16 cellular contexts compared by ENCODE assay signal in the genomic region with DNA sequence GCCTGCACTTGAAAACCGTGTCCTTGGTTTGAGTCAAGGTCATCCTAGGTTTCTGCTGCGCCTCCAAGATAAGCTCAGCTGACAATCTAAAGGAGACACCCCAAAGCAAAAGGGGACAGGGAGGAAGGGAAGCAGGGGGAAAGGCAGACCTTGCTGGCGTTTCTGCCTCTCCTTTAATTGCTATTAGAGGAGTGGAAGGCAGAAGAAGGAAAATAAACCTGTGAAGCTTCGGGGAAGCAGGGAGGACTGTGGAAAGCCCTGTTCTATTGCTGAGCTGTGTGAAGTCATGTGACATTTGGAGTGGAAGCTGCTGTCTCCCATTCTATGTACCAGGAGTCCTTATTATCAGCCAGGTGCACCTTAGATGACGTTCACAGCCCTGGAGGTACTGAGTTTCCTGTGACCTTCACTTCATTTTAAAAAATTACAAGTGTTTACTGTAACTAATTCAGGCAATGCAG. TPM values are rescaled to one million over a fixed set of nuclear protein-coding genes. Genes with fewer than 3 reads are reported as not detected.
DNase-seq lines count a peak whose midpoint lies in the region; TF ChIP-seq lines count a peak whose summit lies in the region.
"Had no signal": no experiment of that assay in that cellular context is flagged by ENCODE, and none has a peak within 500 bp of the region (broad histone marks: within the 10 kb centered on the region; RNA-seq: fewer than 3 reads in every experiment).

No MANE protein-coding gene starts in this region.

- H3K4me3 Mint-ChIP-seq in endodermal cell, result no peak overlapping the region
- H3K4me3 Mint-ChIP-seq: activated CD8-positive, alpha-beta memory T cell treated with anti-CD3 and anti-CD28 coated beads, Interleukin-2, amount 10 ng/mL, durations not matched to agents 7 days and 5 days had no signal

- peak overlapping the region; percentile 39 for H3K27ac Mint-ChIP-seq in endodermal cell
- H3K27ac Mint-ChIP-seq: activated CD8-positive, alpha-beta memory T cell treated with anti-CD3 and anti-CD28 coated beads, Interleukin-2, amount 10 ng/mL, durations not matched to agents 7 days and 5 days had no signal

- WGBS in endodermal cell (ENCODE audit: insufficient coverage in 1 of 2, insufficient read length in 1 of 2), 2 experiments, result 76 to 84% methylated on average over 2 to 5 of the region's 5 CpGs

- H3K9ac ChIP-seq in endodermal cell (ENCODE audit: extremely low read depth, low read length, poor library complexity, severe bottlenecking), result no peak overlapping the region

- no peaks in the 10 kb centered on the region for H3K27me3 Mint-ChIP-seq in endodermal cell (ENCODE audit: insufficient read depth)
- H3K27me3 Mint-ChIP-seq: activated CD8-positive, alpha-beta memory T cell treated with anti-CD3 and anti-CD28 coated beads, Interleukin-2, amount 10 ng/mL, durations not matched to agents 7 days and 5 days had no signal

- H3K4me1 ChIP-seq in endodermal cell (ENCODE audit: control insufficient read depth, insufficient read depth, low read length), result peaks cover 14% of the 10 kb centered on the region
- H3K4me1 ChIP-seq: prostate gland had no signal

- no peaks in the 10 kb centered on the region for H3K27me3 ChIP-seq in endodermal cell (ENCODE audit: control insufficient read depth, insufficient read depth, low read length, poor library complexity, severe bottlenecking)
- H3K27me3 ChIP-seq: left lung had no signal

- H3K36me3 ChIP-seq in endodermal cell (ENCODE audit: control insufficient read depth, insufficient read depth, low read length), result peaks cover 1% of the 10 kb centered on the region
- H3K36me3 ChIP-seq: left lung, prostate gland had no signal

- DNase-seq in NCI-H748 (lab: John Stamatoyannopoulos, UW; ENCODE audit: unreplicated experiment) (peak; percentile 4), NCI-H748 treated with DMSO at 0.1 percent for 48 hours (lab: John Stamatoyannopoulos, UW) (no peak), NCI-H345 treated with DMSO at 0.1 percent for 48 hours (lab: John Stamatoyannopoulos, UW; ENCODE audit: unreplicated experiment) (peak; percentile 16), endodermal cell (no peak), superior temporal gyrus (ENCODE audit: extremely low spot score) (peak; percentile 15), SIG-M5 treated with dmso at 0.1 percent for 504 hours (lab: John Stamatoyannopoulos, UW; ENCODE audit: unreplicated experiment) (no peak), DMS 273 (lab: John Stamatoyannopoulos, UW; ENCODE audit: unreplicated experiment) (no peak), GM10266 (ENCODE audit: extremely low spot score) (no peak)
- DNase-seq: activated CD8-positive, alpha-beta memory T cell treated with anti-CD3 and anti-CD28 coated beads, Interleukin-2, amount 10 ng/mL, durations not matched to agents 7 days and 5 days; anterior cingulate cortex; effector CD8-positive, alpha-beta T cell; EL; left lung; NCI-H1048; RPMI8226 had no signal

- no peaks in the 10 kb centered on the region for H3K9me3 ChIP-seq in endodermal cell (ENCODE audit: control insufficient read depth, low read length)
- H3K9me3 ChIP-seq: left lung, prostate gland had no signal

- H3K4me1 Mint-ChIP-seq in endodermal cell, result peaks cover 42% of the 10 kb centered on the region

- H3K4me3 ChIP-seq in endodermal cell (ENCODE audit: low read length), result no peak overlapping the region
- H3K4me3 ChIP-seq: left lung, prostate gland had no signal

- H3K36me3 Mint-ChIP-seq in endodermal cell (ENCODE audit: low read depth), result peaks cover 2% of the 10 kb centered on the region

- no peak overlapping the region for H3K27ac ChIP-seq in endodermal cell (ENCODE audit: low read depth, low read length)
- H3K27ac ChIP-seq: left lung, prostate gland had no signal

- no peaks in the 10 kb centered on the region for H3K9me3 Mint-ChIP-seq in endodermal cell

- no peak for TF ChIP-seq CTCF in endodermal cell (conservative IDR thresholded peaks at IDR 0.05)
- TF ChIP-seq CTCF in GM10266 (IDR thresholded peaks at IDR 0.05; ENCODE audit: control insufficient read depth, insufficient read depth, low read depth, missing control alignments), result no peak

RNA-seq across cellular contexts. Expression of a gene that starts 21.5 kb away (rescaled TPM):
- total RNA-seq in endodermal cell, result 100 to 1,000 TPM; 116 to 127 TPM
- 56.2 TPM for polyA plus RNA-seq in endodermal cell (2013, experiment 1 of 2)
- polyA plus RNA-seq in endodermal cell (2013, experiment 2 of 2), result 46.7 TPM

Comparison
In these comparisons a context has a peak if more than half of its experiments do, and no peak if none do; other contexts are left out.
1. DNase-seq: peak in NCI-H748 (single experiment), NCI-H345 treated with DMSO at 0.1 percent for 48 hours (single experiment) and superior temporal gyrus (single experiment); none in NCI-H748 treated with DMSO at 0.1 percent for 48 hours (single experiment), endodermal cell (single experiment), SIG-M5 treated with dmso at 0.1 percent for 504 hours (single experiment), DMS 273 (single experiment) and GM10266 (single experiment).